23 cellular contexts compared by ENCODE assay signal in genomic region chr3:9385209-9385936, GRCh38. TPM values are rescaled to one million over a fixed set of nuclear protein-coding genes. Genes with fewer than 3 reads are reported as not detected.
DNase-seq lines count a peak whose midpoint lies in the region; ATAC-seq and TF ChIP-seq lines count a peak whose summit lies in the region.
"Had no signal": no experiment of that assay in that cellular context is flagged by ENCODE, and none has a peak within 500 bp of the region (broad histone marks: within the 10 kb centered on the region; RNA-seq: fewer than 3 reads in every experiment).

No MANE protein-coding gene starts in this region.

- peak overlapping the region; percentile 93 for H3K27ac Mint-ChIP-seq in progenitor cell of endocrine pancreas

- H3K4me1 Mint-ChIP-seq in progenitor cell of endocrine pancreas (ENCODE audit: low read depth) = peaks cover 7% of the 10 kb centered on the region
- H3K4me1 Mint-ChIP-seq: neural crest cell had no signal

- H3K27me3 Mint-ChIP-seq in progenitor cell of endocrine pancreas = no peaks in the 10 kb centered on the region
- H3K27me3 Mint-ChIP-seq: activated naive CD4-positive, alpha-beta T cell treated with anti-CD3 and anti-CD28 coated beads, Interleukin-2, amount 50 U/mL, for 24 hours had no signal

- H3K4me3 ChIP-seq in cardiac muscle cell (no peak overlapping the region), heart left ventricle (no peak overlapping the region), RWPE2 (ENCODE audit: severe bottlenecking) (no peak overlapping the region)
- H3K4me3 ChIP-seq in effector memory CD4-positive, alpha-beta T cell (ENCODE audit: insufficient read depth, low read depth, low read length, poor library complexity, severe bottlenecking) = no peak overlapping the region
- H3K4me3 ChIP-seq: dorsolateral prefrontal cortex, lung, vagina had no signal

- ATAC-seq in heart left ventricle (no peak), RWPE2 (ENCODE audit: low read depth) (no peak), GM21576 (IDR thresholded peaks at IDR 0.05; ENCODE audit: unreplicated experiment) (no peak), left cardiac atrium (no peak)
- ATAC-seq: right cardiac atrium had no signal

- DNase-seq in cardiac muscle cell (ENCODE audit: low read depth in 1 of 2, low spot score in 1 of 2) (no peak), heart left ventricle (no peak), RWPE2 (ENCODE audit: low spot score) (no peak), progenitor cell of endocrine pancreas (ENCODE audit: low spot score, unreplicated experiment) (no peak), left cardiac atrium (no peak)
- DNase-seq in effector memory CD4-positive, alpha-beta T cell = no peak
- DNase-seq in stimulated activated CD4-positive, alpha-beta T cell treated with anti-CD3 and anti-CD28 coated beads, Interleukin-12 subunit alpha, Interleukin-12 subunit beta, amount 100 ng/mL, for 4 hours = no peak
- DNase-seq: activated CD4-positive, alpha-beta T cell treated with anti-CD3 and anti-CD28 coated beads for 1 hour; brain microvascular endothelial cell; dorsolateral prefrontal cortex; EL; immature natural killer cell; NCI-H1694 treated with DMSO at 0.1 percent for 48 hours; NCI-H446 treated with DMSO at 0.1 percent for 48 hours; right cardiac atrium; SHP77 treated with DMSO at 0.1 percent for 48 hours; stimulated activated CD4-positive, alpha-beta T cell treated with anti-CD3 and anti-CD28 coated beads, Interleukin-1b, Interleukin-23, amount 100 ng/mL, for 48 hours; T1000 had no signal

- no peaks in the 10 kb centered on the region for H3K9me3 Mint-ChIP-seq in progenitor cell of endocrine pancreas (ENCODE audit: low read depth)
- H3K9me3 Mint-ChIP-seq: activated naive CD4-positive, alpha-beta T cell treated with anti-CD3 and anti-CD28 coated beads, Interleukin-2, amount 50 U/mL, for 24 hours; immature natural killer cell; neural crest cell had no signal

- H3K9me3 ChIP-seq in cardiac muscle cell (ENCODE audit: low read depth) (no peaks in the 10 kb centered on the region), heart left ventricle (no peaks in the 10 kb centered on the region), RWPE2 (ENCODE audit: severe bottlenecking) (no peaks in the 10 kb centered on the region)
- no peaks in the 10 kb centered on the region for H3K9me3 ChIP-seq in effector memory CD4-positive, alpha-beta T cell (ENCODE audit: control insufficient read depth, low read length)
- H3K9me3 ChIP-seq: vagina had no signal

- peaks cover 29% of the 10 kb centered on the region for H3K36me3 Mint-ChIP-seq in progenitor cell of endocrine pancreas (ENCODE audit: insufficient read depth)

- no peak overlapping the region for H3K4me3 Mint-ChIP-seq in progenitor cell of endocrine pancreas (ENCODE audit: low read depth)
- H3K4me3 Mint-ChIP-seq: activated naive CD4-positive, alpha-beta T cell treated with anti-CD3 and anti-CD28 coated beads, Interleukin-2, amount 50 U/mL, for 24 hours; immature natural killer cell; neural crest cell had no signal

- 75 to 79% (median 75%) methylated on average over 2 of the region's 2 CpGs for WGBS in heart left ventricle, 4 donors

- peaks cover 75% of the 10 kb centered on the region for H3K36me3 ChIP-seq in cardiac muscle cell
- H3K36me3 ChIP-seq in heart left ventricle = peaks cover 0 to 98% (median 88%) of the 10 kb centered on the region in 9 donors
- peaks cover 94% of the 10 kb centered on the region for H3K36me3 ChIP-seq in RWPE2 (ENCODE audit: low read depth)
- peaks cover 69% of the 10 kb centered on the region for H3K36me3 ChIP-seq in effector memory CD4-positive, alpha-beta T cell (ENCODE audit: control insufficient read depth, insufficient read depth, low read length)

- H3K4me1 ChIP-seq in cardiac muscle cell (ENCODE audit: low read depth) (no peaks in the 10 kb centered on the region), heart left ventricle (peaks cover 0 to 7% (median 0%) of the 10 kb centered on the region in 12 donors), RWPE2 (ENCODE audit: insufficient read depth, poor library complexity, severe bottlenecking) (peaks cover 5% of the 10 kb centered on the region)
- no peaks in the 10 kb centered on the region for H3K4me1 ChIP-seq in effector memory CD4-positive, alpha-beta T cell (ENCODE audit: control insufficient read depth, insufficient read depth, low read length, poor library complexity, severe bottlenecking)
- H3K4me1 ChIP-seq: vagina had no signal

- intact Hi-C loops in heart left ventricle (cut with DNase I) = loop anchor here in 1 of 10 donors (5.0 kb wide), 1 partner anchor 52 kb away; no protein-coding TSS in a partner anchor
- intact Hi-C loops in left cardiac atrium (cut with DNase I) = loop anchor here in 1 of 2 donors (5.0 kb wide), 1 partner anchor 47 kb away; no protein-coding TSS in a partner anchor

- TF ChIP-seq CTCF in cardiac muscle cell (IDR thresholded peaks at IDR 0.05; ENCODE audit: low read depth, low read length) = no peak
- TF ChIP-seq CTCF in heart left ventricle (IDR thresholded peaks at IDR 0.05) = no peak
- no peak for TF ChIP-seq CTCF in RWPE2 (IDR thresholded peaks at IDR 0.05; ENCODE audit: poor library complexity, severe bottlenecking)
- no peak for TF ChIP-seq CTCF in progenitor cell of endocrine pancreas (IDR thresholded peaks at IDR 0.05; ENCODE audit: unreplicated experiment)

- no peak for TF ChIP-seq POLR2A in heart left ventricle (IDR thresholded peaks at IDR 0.05)

- H3K27me3 ChIP-seq in cardiac muscle cell (no peaks in the 10 kb centered on the region), heart left ventricle (no peaks in the 10 kb centered on the region), RWPE2 (ENCODE audit: insufficient read depth, poor library complexity, severe bottlenecking) (no peaks in the 10 kb centered on the region)
- no peaks in the 10 kb centered on the region for H3K27me3 ChIP-seq in effector memory CD4-positive, alpha-beta T cell (replicated peaks; ENCODE audit: control insufficient read depth, insufficient read depth, low read length, poor library complexity, severe bottlenecking)
- H3K27me3 ChIP-seq: brain microvascular endothelial cell, dorsolateral prefrontal cortex, vagina had no signal

- H3K27ac ChIP-seq in cardiac muscle cell (peak overlapping the region; percentile 53), heart left ventricle (no peak overlapping the region), RWPE2 (ENCODE audit: poor library complexity, severe bottlenecking) (peak overlapping the region; percentile 11)
- peak overlapping the region; percentile 3 for H3K27ac ChIP-seq in effector memory CD4-positive, alpha-beta T cell (ENCODE audit: insufficient read depth, low read length, poor library complexity, severe bottlenecking)
- H3K27ac ChIP-seq: brain microvascular endothelial cell, vagina had no signal

RNA-seq across cellular contexts. Expression of gene SETD5, which starts 12.0 kb away (rescaled TPM):
- total RNA-seq in cardiac muscle cell (107 and 275 TPM in 2 replicates), heart left ventricle (10 to 100 TPM; 40.8 to 84.2 (median 53.9) TPM), progenitor cell of endocrine pancreas (227 and 233 TPM in 2 replicates), left cardiac atrium (10 to 100 TPM; 53.3 to 74.6 TPM)
- polyA plus RNA-seq in cardiac muscle cell (176 and 306 TPM in 2 replicates), heart left ventricle (10 to 100 TPM; 28.2 to 28.7 TPM)

RNA-seq across cellular contexts. Expression of gene THUMPD3, which starts 22.5 kb away (rescaled TPM):
- total RNA-seq in cardiac muscle cell (24.5 and 43.5 TPM in 2 replicates), heart left ventricle (10 to 100 TPM; 25.3 to 65.5 (median 51.5) TPM), progenitor cell of endocrine pancreas (61.3 and 62.4 TPM in 2 replicates), left cardiac atrium (10 to 100 TPM; 42.8 to 48.7 TPM)
- polyA plus RNA-seq in cardiac muscle cell (33.6 and 37.7 TPM in 2 replicates), heart left ventricle (10 to 100 TPM; 47.0 to 63.0 TPM)

Comparison
In these comparisons a context has a peak if more than half of its experiments do, and no peak if none do; other contexts are left out.
1. H3K27ac ChIP-seq: peak in cardiac muscle cell (single experiment), RWPE2 (single experiment) and effector memory CD4-positive, alpha-beta T cell (single experiment); none in heart left ventricle (0 of 12).